8 cellular contexts compared by ENCODE assay signal in the genomic region with DNA sequence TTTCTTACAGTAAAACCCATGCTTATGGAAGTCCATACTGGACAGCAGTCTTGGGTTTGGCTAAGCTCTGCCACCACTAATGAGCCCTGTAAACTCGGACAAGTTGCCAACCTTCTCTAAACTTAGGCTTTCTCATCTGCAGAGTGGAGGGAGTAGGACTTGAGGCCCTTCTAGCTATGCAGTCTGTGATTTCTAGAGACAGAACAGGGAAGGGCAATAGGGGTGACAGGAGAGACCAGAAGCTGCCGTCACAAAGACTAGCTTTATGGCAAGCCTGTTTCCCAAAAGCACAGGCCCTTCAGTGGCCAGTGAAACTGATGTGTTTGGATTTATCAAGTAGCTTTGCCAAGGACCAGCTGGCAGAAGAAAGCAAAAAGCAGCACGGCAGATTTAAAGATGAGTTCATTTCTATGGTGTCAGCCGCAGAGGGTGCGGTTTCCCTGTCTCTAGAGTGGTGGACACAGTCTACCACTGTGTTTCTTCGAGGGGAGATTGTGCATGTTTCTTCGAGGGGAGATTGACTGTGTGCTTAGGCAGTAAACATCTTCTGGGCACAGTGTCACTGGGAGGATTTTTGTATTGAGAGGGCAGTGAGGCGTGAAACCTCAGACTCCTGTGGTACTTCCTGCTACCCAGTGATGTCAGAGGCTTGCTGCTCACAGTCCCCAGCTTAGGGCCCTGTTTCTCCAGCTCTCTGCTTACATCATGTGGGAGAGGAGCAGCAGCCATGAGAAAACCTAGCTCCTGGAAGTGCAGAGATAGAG.
DNase-seq lines count a peak whose midpoint lies in the region; ATAC-seq, FAIRE-seq and TF ChIP-seq lines count a peak whose summit lies in the region.

No MANE protein-coding gene starts in this region.

- H3K4me3 ChIP-seq in Jurkat, Clone E6-1 (ENCODE audit: low read length): no peak overlapping the region
- H3K4me3 ChIP-seq in vagina: no peak overlapping the region
- no peak overlapping the region for H3K4me3 ChIP-seq in CD4-positive, alpha-beta memory T cell (ENCODE audit: low read length in 2 of 2)

- intact Hi-C loops in vagina (cut with DNase I): no loop called here
- intact Hi-C loops in CD4-positive, alpha-beta memory T cell (cut with micrococcal nuclease): no loop called here

- POLR2A ChIA-PET in CD4-positive, alpha-beta memory T cell (lab: Charles Lee; ENCODE audit: partially characterized antibody): no interaction called here

- no peaks in the 10 kb centered on the region for H3K36me3 Mint-ChIP-seq in CD4-positive, alpha-beta memory T cell

- peaks cover 0 to 6% (median under 1%) of the 10 kb centered on the region in 8 donors for H3K9me3 Mint-ChIP-seq in CD4-positive, alpha-beta memory T cell

- peaks cover 14% of the 10 kb centered on the region for H3K4me1 ChIP-seq in vagina
- no peaks in the 10 kb centered on the region for H3K4me1 ChIP-seq in CD4-positive, alpha-beta memory T cell (ENCODE audit: insufficient read depth, low read length)

- no peaks in the 10 kb centered on the region for H3K9me3 ChIP-seq in vagina
- H3K9me3 ChIP-seq in CD4-positive, alpha-beta memory T cell (ENCODE audit: control insufficient read depth in 1 of 2, low read length in 2 of 2): no peaks in the 10 kb centered on the region

- H3K4me1 Mint-ChIP-seq in CD4-positive, alpha-beta memory T cell: no peaks in the 10 kb centered on the region

- H3K27ac Mint-ChIP-seq in CD4-positive, alpha-beta memory T cell: no peak overlapping the region

- TF ChIP-seq POLR2A in GM12891 (IDR thresholded peaks at IDR 0.05; ENCODE audit: low read depth, low read length) (no peak), vagina (IDR thresholded peaks at IDR 0.05) (no peak)

- TF ChIP-seq CTCF in vagina (IDR thresholded peaks at IDR 0.05): no peak

- H3K27me3 Mint-ChIP-seq in CD4-positive, alpha-beta memory T cell: peaks cover 0 to 4% of the 10 kb centered on the region in 2 donors

- H3K4me3 Mint-ChIP-seq in CD4-positive, alpha-beta memory T cell: no peak overlapping the region

- peak overlapping the region; percentile 20 for H3K27ac ChIP-seq in vagina
- no peak overlapping the region for H3K27ac ChIP-seq in CD4-positive, alpha-beta memory T cell (ENCODE audit: low read depth, low read length)

- DNase-seq in GM12891 (ENCODE audit: insufficient read length, low spot score) (peak; percentile 28), amniotic stem cell (lab: John Stamatoyannopoulos, UW) (peak; percentile 31), kidney tubule cell (ENCODE audit: low spot score) (peak; percentile 94), vagina (ENCODE audit: extremely low spot score in 2 of 2) (no peak)
- peak; percentile 30 for DNase-seq in Jurkat, Clone E6-1 (ENCODE audit: low read depth, low spot score)
- DNase-seq in CD4-positive, alpha-beta memory T cell: no peak
- DNase-seq in activated CD4-positive, alpha-beta T cell treated with anti-CD3 and anti-CD28 coated beads for 1 hour: no peak

- FAIRE-seq in GM12891 (lab: Jason Lieb, UNC): peak; percentile 95

- no peaks in the 10 kb centered on the region for H3K36me3 ChIP-seq in vagina
- H3K36me3 ChIP-seq in CD4-positive, alpha-beta memory T cell (ENCODE audit: insufficient read depth, low read length): no peaks in the 10 kb centered on the region

- no peaks in the 10 kb centered on the region for H3K27me3 ChIP-seq in vagina
- H3K27me3 ChIP-seq in CD4-positive, alpha-beta memory T cell (ENCODE audit: insufficient read depth, low read length): no peaks in the 10 kb centered on the region

- CTCF ChIA-PET in CD4-positive, alpha-beta memory T cell (lab: Charles Lee; ENCODE audit: partially characterized antibody): no interaction called here

- ATAC-seq in GM21576 (IDR thresholded peaks at IDR 0.05; ENCODE audit: unreplicated experiment): peak; percentile 99

TF ChIP-seq in GM12891, 5 proteins besides CTCF, POLR2A, EP300 and RAD21:
- TF ChIP-seq POLR2AphosphoS5 (IDR thresholded peaks at IDR 0.05; ENCODE audit: low read depth, low read length) (no peak), POU2F2 (IDR thresholded peaks at IDR 0.05; ENCODE audit: low read depth, low read length) (peak; percentile 28; the same call in 1 of the 2 replicates), SPI1 (IDR thresholded peaks at IDR 0.05; ENCODE audit: low read depth, low read length) (no peak), PAX5 (IDR thresholded peaks at IDR 0.05; ENCODE audit: insufficient read depth, low read length, severe bottlenecking) (peak; percentile 98), TAF1 (IDR thresholded peaks at IDR 0.05; ENCODE audit: low read depth, low read length) (no peak)

Comparison
In these comparisons a context has a peak if more than half of its experiments do, and no peak if none do; other contexts are left out.
1. DNase-seq: peak in GM12891 (single experiment), Jurkat, Clone E6-1 (single experiment), amniotic stem cell (single experiment) and kidney tubule cell (single experiment); none in vagina (0 of 2), CD4-positive, alpha-beta memory T cell (0 of 5) and activated CD4-positive, alpha-beta T cell treated with anti-CD3 and anti-CD28 coated beads for 1 hour (single experiment).